ENCODE assay signal across 8 cellular contexts in genomic region chr2:102753563-102754159, GRCh38. TPM values are rescaled to one million over a fixed set of nuclear protein-coding genes. Genes with fewer than 3 reads are reported as not detected.
DNase-seq lines count a peak whose midpoint lies in the region; ATAC-seq, FAIRE-seq and TF ChIP-seq lines count a peak whose summit lies in the region.

No MANE protein-coding gene starts in this region.

- TF ChIP-seq EP300 in SK-N-SH (IDR thresholded peaks at IDR 0.05; ENCODE audit: borderline replicate concordance in 1 of 2, low read depth in 1 of 2, low read length in 1 of 2), result no peak

- H3K4me1 Mint-ChIP-seq in CD4-positive, alpha-beta memory T cell, result peaks cover 0 to 2% (median 0%) of the 10 kb centered on the region in 4 donors
- peaks cover 0 to 9% (median 0%) of the 10 kb centered on the region in 7 donors for H3K4me1 Mint-ChIP-seq in naive thymus-derived CD4-positive, alpha-beta T cell

- H3K27ac ChIP-seq in CD4-positive, alpha-beta memory T cell (ENCODE audit: low read depth, low read length), result no peak overlapping the region
- H3K27ac ChIP-seq in MM.1S (ENCODE audit: low read length) (no peak overlapping the region), SK-N-SH (ENCODE audit: low read depth in 2 of 2, low read length in 1 of 2) (no peak overlapping the region), epithelial cell of prostate (no peak overlapping the region)
- no peak overlapping the region for H3K27ac ChIP-seq in naive thymus-derived CD4-positive, alpha-beta T cell (ENCODE audit: low read depth, low read length)

- H3K4me3 ChIP-seq in CD4-positive, alpha-beta memory T cell (ENCODE audit: low read length in 2 of 2), result no peak overlapping the region
- H3K4me3 ChIP-seq in MM.1S (ENCODE audit: low read length), result no peak overlapping the region
- H3K4me3 ChIP-seq in SK-N-SH (ENCODE audit: low read depth in 2 of 2, low read length in 1 of 2), result no peak overlapping the region; a peak in 1 of 4 replicates
- no peak overlapping the region for H3K4me3 ChIP-seq in naive thymus-derived CD4-positive, alpha-beta T cell (ENCODE audit: low read length)

- no peaks in the 10 kb centered on the region for H3K9me3 ChIP-seq in CD4-positive, alpha-beta memory T cell (ENCODE audit: control insufficient read depth in 1 of 2, low read length in 2 of 2)
- no peaks in the 10 kb centered on the region for H3K9me3 ChIP-seq in MM.1S (replicated peaks; ENCODE audit: insufficient read depth, low read length)
- H3K9me3 ChIP-seq in SK-N-SH, result no peaks in the 10 kb centered on the region
- H3K9me3 ChIP-seq in naive thymus-derived CD4-positive, alpha-beta T cell (ENCODE audit: control insufficient read depth in 2 of 3, low read length in 3 of 3), result no peaks in the 10 kb centered on the region

- POLR2A ChIA-PET in CD4-positive, alpha-beta memory T cell (lab: Charles Lee; ENCODE audit: partially characterized antibody), result interaction anchor here (0.6 kb wide), 2 partner anchors 17 to 1355 kb away, joined by 4 read pairs; a partner anchor contains a TSS
- POLR2A ChIA-PET in SK-N-SH (lab: Yijun Ruan, JAX), result no interaction called here
- POLR2A ChIA-PET in naive thymus-derived CD4-positive, alpha-beta T cell (lab: Charles Lee), result interaction anchor here (0.8 kb wide), 1 partner anchor 11 kb away, joined by 3 read pairs; no protein-coding TSS in a partner anchor

- DNase-seq in CD4-positive, alpha-beta memory T cell, result peak; percentile 21 to 37 (median 37)
- DNase-seq in GM12892 (ENCODE audit: insufficient read length) (no peak), MM.1S (peak; percentile 50), SK-N-SH (peak; percentile 18), epithelial cell of prostate (ENCODE audit: low read depth, low spot score) (peak; percentile 6), OCI-M2 (lab: John Stamatoyannopoulos, UW; ENCODE audit: unreplicated experiment) (no peak)
- peak in 6 of 9 donors; percentile 11 to 34 (median 26) for DNase-seq in naive thymus-derived CD4-positive, alpha-beta T cell

- H3K4me3 Mint-ChIP-seq in CD4-positive, alpha-beta memory T cell, result no peak overlapping the region
- H3K4me3 Mint-ChIP-seq in naive thymus-derived CD4-positive, alpha-beta T cell, result no peak overlapping the region

- no peak for TF ChIP-seq POLR2A in GM12892 (IDR thresholded peaks at IDR 0.05; ENCODE audit: low read depth, low read length)

- H4K20me1 ChIP-seq in MM.1S (ENCODE audit: insufficient read depth, low read length) (no peaks in the 10 kb centered on the region), SK-N-SH (ENCODE audit: insufficient read depth) (no peaks in the 10 kb centered on the region)

- H3F3A ChIP-seq in MM.1S (ENCODE audit: insufficient read depth, low read length), result no peaks in the 10 kb centered on the region
- H3F3A ChIP-seq in SK-N-SH (replicated peaks; ENCODE audit: insufficient read depth), result no peaks in the 10 kb centered on the region

- H3K36me3 Mint-ChIP-seq in CD4-positive, alpha-beta memory T cell, result peaks cover 0 to 7% of the 10 kb centered on the region in 2 donors
- H3K36me3 Mint-ChIP-seq in naive thymus-derived CD4-positive, alpha-beta T cell, result peaks cover 0 to 15% (median 7%) of the 10 kb centered on the region in 5 donors

- no peaks in the 10 kb centered on the region for H3K9me2 ChIP-seq in MM.1S (replicated peaks; ENCODE audit: insufficient read depth, low read length)
- no peaks in the 10 kb centered on the region for H3K9me2 ChIP-seq in SK-N-SH

- no peak overlapping the region for H3K27ac Mint-ChIP-seq in CD4-positive, alpha-beta memory T cell
- no peak overlapping the region for H3K27ac Mint-ChIP-seq in naive thymus-derived CD4-positive, alpha-beta T cell

- H2AFZ ChIP-seq in MM.1S (ENCODE audit: low read length) (no peak overlapping the region), SK-N-SH (ENCODE audit: low read depth) (no peak overlapping the region)

- H3K27me3 Mint-ChIP-seq in CD4-positive, alpha-beta memory T cell, result no peaks in the 10 kb centered on the region
- H3K27me3 Mint-ChIP-seq in naive thymus-derived CD4-positive, alpha-beta T cell, result no peaks in the 10 kb centered on the region

- TF ChIP-seq CTCF in MM.1S (IDR thresholded peaks at IDR 0.05; ENCODE audit: low read length), result peak; percentile 76
- TF ChIP-seq CTCF in SK-N-SH (IDR thresholded peaks at IDR 0.05), result peak; percentile 92

- TF ChIP-seq RAD21 in SK-N-SH (IDR thresholded peaks at IDR 0.05; ENCODE audit: low read length), result peak; percentile 53

- peak; percentile 54 for ATAC-seq in naive thymus-derived CD4-positive, alpha-beta T cell
- no peak for ATAC-seq in GM19035 (IDR thresholded peaks at IDR 0.05; ENCODE audit: unreplicated experiment)

- WGBS in SK-N-SH (ENCODE audit: low lambda C conversion rate), result 63% methylated on average over 7 of the region's 7 CpGs

- peak; percentile 38 for FAIRE-seq in GM12892 (lab: Jason Lieb, UNC)

- H3K9me3 Mint-ChIP-seq in CD4-positive, alpha-beta memory T cell, result no peaks in the 10 kb centered on the region
- H3K9me3 Mint-ChIP-seq in naive thymus-derived CD4-positive, alpha-beta T cell, result no peaks in the 10 kb centered on the region

- H3K4me1 ChIP-seq in CD4-positive, alpha-beta memory T cell (ENCODE audit: insufficient read depth, low read length), result no peaks in the 10 kb centered on the region
- H3K4me1 ChIP-seq in MM.1S (ENCODE audit: low read length), result no peaks in the 10 kb centered on the region
- no peaks in the 10 kb centered on the region for H3K4me1 ChIP-seq in SK-N-SH (ENCODE audit: control insufficient read depth in 1 of 2, insufficient read depth in 2 of 2, low read depth in 1 of 2, low read length in 1 of 2)
- H3K4me1 ChIP-seq in naive thymus-derived CD4-positive, alpha-beta T cell (ENCODE audit: control insufficient read depth in 2 of 2, insufficient read depth in 2 of 2, low read length in 2 of 2), result no peaks in the 10 kb centered on the region

- H3K9ac ChIP-seq in MM.1S (ENCODE audit: low read length) (no peak overlapping the region), SK-N-SH (no peak overlapping the region)

- H3K27me3 ChIP-seq in CD4-positive, alpha-beta memory T cell (ENCODE audit: insufficient read depth, low read length), result no peaks in the 10 kb centered on the region
- no peaks in the 10 kb centered on the region for H3K27me3 ChIP-seq in MM.1S (replicated peaks; ENCODE audit: insufficient read depth, low read length)
- H3K27me3 ChIP-seq in SK-N-SH (ENCODE audit: insufficient read depth), result no peaks in the 10 kb centered on the region
- H3K27me3 ChIP-seq in naive thymus-derived CD4-positive, alpha-beta T cell (ENCODE audit: control insufficient read depth in 2 of 2, insufficient read depth in 2 of 2, low read length in 2 of 2), result no peaks in the 10 kb centered on the region

- H3K79me2 ChIP-seq in MM.1S (ENCODE audit: low read length) (no peaks in the 10 kb centered on the region), SK-N-SH (ENCODE audit: insufficient read depth) (no peaks in the 10 kb centered on the region)

- H3K4me2 ChIP-seq in MM.1S (ENCODE audit: low read depth, low read length) (no peak overlapping the region), SK-N-SH (no peak overlapping the region)

- CTCF ChIA-PET in CD4-positive, alpha-beta memory T cell (lab: Charles Lee; ENCODE audit: partially characterized antibody), result interaction anchor here (0.6 to 6.9 kb wide), 18 partner anchors 10 to 86 kb away, joined by 3 to 83 read pairs (median 6); partner anchors contain the start of gene TMEM182
- CTCF ChIA-PET in SK-N-SH (lab: Yijun Ruan, JAX), result interaction anchor here (0.6 to 5.0 kb wide), 32 partner anchors 9 to 720 kb away, joined by 3 to 63 read pairs (median 5); partner anchors contain the start of gene TMEM182
- CTCF ChIA-PET in naive thymus-derived CD4-positive, alpha-beta T cell (lab: Charles Lee), result interaction anchor here (0.7 to 2.3 kb wide), 6 partner anchors 9 to 25 kb away, joined by 3 to 8 read pairs (median 5); partner anchors contain the start of gene TMEM182

- H3K36me3 ChIP-seq in CD4-positive, alpha-beta memory T cell (ENCODE audit: insufficient read depth, low read length), result no peaks in the 10 kb centered on the region
- H3K36me3 ChIP-seq in MM.1S (replicated peaks; ENCODE audit: insufficient read depth, low read length) (no peaks in the 10 kb centered on the region), SK-N-SH (replicated peaks in 1 of 2; ENCODE audit: control insufficient read depth in 1 of 2, insufficient read depth in 2 of 2, low read length in 1 of 2) (no peaks in the 10 kb centered on the region)
- H3K36me3 ChIP-seq in naive thymus-derived CD4-positive, alpha-beta T cell (ENCODE audit: control insufficient read depth in 2 of 3, insufficient read depth in 3 of 3, low read length in 3 of 3), result no peaks in the 10 kb centered on the region

- intact Hi-C loops in CD4-positive, alpha-beta memory T cell (cut with micrococcal nuclease), result loop anchor here (1.0 kb wide), 1 partner anchor 53 kb away; no protein-coding TSS in a partner anchor
- intact Hi-C loops in naive thymus-derived CD4-positive, alpha-beta T cell (cut with micrococcal nuclease), result loop anchor here (1.0 kb wide), 2 partner anchors 53 to 119 kb away; no protein-coding TSS in a partner anchor

TF ChIP-seq in SK-N-SH, 30 proteins besides CTCF, POLR2A, EP300 and RAD21:
- TF ChIP-seq MAX (IDR thresholded peaks at IDR 0.05; ENCODE audit: low read depth) (no peak), SMC3 (IDR thresholded peaks at IDR 0.05; ENCODE audit: low read depth, low read length) (peak; percentile 48), TEAD4 (IDR thresholded peaks at IDR 0.05; ENCODE audit: borderline replicate concordance, insufficient read depth) (no peak)

RNA-seq across cellular contexts. Expression of gene TMEM182, which starts 8.2 kb away (rescaled TPM):
- 1 to 10 TPM; 3.9 to 4.0 TPM for total RNA-seq in CD4-positive, alpha-beta memory T cell
- polyA plus RNA-seq in CD4-positive, alpha-beta memory T cell, result 1 to 10 TPM; 6.2 to 6.4 TPM
- polyA plus RNA-seq in GM12892 (2012; ENCODE audit: missing spikeins), result 3.3 TPM
- 1.7 and 3.4 TPM in 2 replicates for polyA plus RNA-seq in SK-N-SH (2012; rRNA removed)
- 3.2 and 3.4 TPM in 2 replicates for polyA plus RNA-seq in SK-N-SH (2012; cell fraction: cytosol; rRNA removed)
- 0.28 and 1.4 TPM in 2 replicates for polyA plus RNA-seq in SK-N-SH (2012; cell fraction: nucleus; rRNA removed)
- total RNA-seq in naive thymus-derived CD4-positive, alpha-beta T cell, result 1 to 10 TPM; 3.4 to 5.8 (median 4.5) TPM
- 1 to 10 TPM; 6.4 to 9.0 TPM for polyA plus RNA-seq in naive thymus-derived CD4-positive, alpha-beta T cell

Comparison
In these comparisons a context has a peak if more than half of its experiments do, and no peak if none do; other contexts are left out.
1. DNase-seq: peak in CD4-positive, alpha-beta memory T cell (5 of 5), MM.1S (single experiment), SK-N-SH (single experiment), epithelial cell of prostate (single experiment) and naive thymus-derived CD4-positive, alpha-beta T cell (6 of 9); none in GM12892 (single experiment) and OCI-M2 (single experiment).